1 cellular context compared by ENCODE assay signal in the genomic region with DNA sequence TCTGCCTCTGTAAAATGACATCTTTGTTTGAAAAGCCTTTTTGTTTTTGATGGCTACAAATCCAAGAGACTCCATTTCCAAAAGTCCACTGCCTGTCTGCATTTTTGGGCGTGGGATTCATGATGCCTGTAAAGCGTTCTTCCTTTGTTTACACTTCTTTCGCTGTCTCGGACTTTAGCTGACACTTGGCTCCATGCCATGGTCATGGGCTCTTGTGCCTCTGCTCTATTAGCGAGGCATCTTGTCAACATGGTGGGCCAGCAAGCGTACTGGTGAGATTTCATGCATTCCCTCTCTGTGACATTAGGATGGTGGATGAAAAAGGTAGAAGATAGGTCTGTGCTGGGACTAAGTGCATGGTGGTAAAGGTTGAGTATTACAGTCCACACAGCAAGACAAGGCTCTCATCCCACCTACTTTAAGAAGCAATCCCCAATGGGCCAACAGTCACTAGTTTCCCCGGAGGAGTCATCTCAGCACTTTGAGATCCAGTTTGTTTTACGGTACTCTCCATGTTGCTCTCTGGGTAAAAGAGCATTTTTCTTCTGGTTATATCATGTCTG.
TF ChIP-seq lines count a peak whose summit lies in the region.

No MANE protein-coding gene starts in this region.

TF ChIP-seq in HepG2, 621 proteins besides CTCF, POLR2A, EP300 and RAD21 (continued from another document and continues in another):
- TF ChIP-seq ZBTB2 (CRISPR knock-in tag; IDR thresholded peaks at IDR 0.05; ENCODE audit: low read depth) (no peak), AGO2 (optimal IDR thresholded peaks at IDR 0.05; ENCODE audit: low read depth, low read length) (no peak), NFIC (IDR thresholded peaks at IDR 0.05; ENCODE audit: low read length) (no peak; the same call in 1 of the 2 replicates), LCORL (IDR thresholded peaks at IDR 0.05) (no peak), LCORL (CRISPR knock-in tag; IDR thresholded peaks at IDR 0.05) (peak; percentile 71; the same call in 1 of the 2 replicates), BRD4 (CRISPR knock-in tag; IDR thresholded peaks at IDR 0.05) (no peak), TEAD3 (CRISPR knock-in tag; optimal IDR thresholded peaks at IDR 0.05; ENCODE audit: borderline replicate concordance) (peak; percentile 42), PRDM15 (CRISPR knock-in tag; IDR thresholded peaks at IDR 0.05) (no peak), POGZ (CRISPR knock-in tag; IDR thresholded peaks at IDR 0.05) (no peak), AHDC1 (CRISPR knock-in tag; IDR thresholded peaks at IDR 0.05; ENCODE audit: borderline replicate concordance) (0 out of 2 replicates have a peak, but pooled peaks have one; percentile 38), ZNF142 (CRISPR knock-in tag; IDR thresholded peaks at IDR 0.05) (no peak), NR1H2 (CRISPR knock-in tag; IDR thresholded peaks at IDR 0.05; ENCODE audit: borderline replicate concordance, low read depth) (no peak), SP4 (CRISPR knock-in tag; IDR thresholded peaks at IDR 0.05) (no peak), BATF2 (CRISPR knock-in tag; IDR thresholded peaks at IDR 0.05) (no peak), NRL (CRISPR knock-in tag; IDR thresholded peaks at IDR 0.05; ENCODE audit: borderline replicate concordance) (no peak), YEATS2 (CRISPR knock-in tag; IDR thresholded peaks at IDR 0.05; ENCODE audit: borderline replicate concordance) (no peak), ZSCAN12 (CRISPR knock-in tag; IDR thresholded peaks at IDR 0.05) (no peak)
- TF ChIP-seq, protein P1, sequence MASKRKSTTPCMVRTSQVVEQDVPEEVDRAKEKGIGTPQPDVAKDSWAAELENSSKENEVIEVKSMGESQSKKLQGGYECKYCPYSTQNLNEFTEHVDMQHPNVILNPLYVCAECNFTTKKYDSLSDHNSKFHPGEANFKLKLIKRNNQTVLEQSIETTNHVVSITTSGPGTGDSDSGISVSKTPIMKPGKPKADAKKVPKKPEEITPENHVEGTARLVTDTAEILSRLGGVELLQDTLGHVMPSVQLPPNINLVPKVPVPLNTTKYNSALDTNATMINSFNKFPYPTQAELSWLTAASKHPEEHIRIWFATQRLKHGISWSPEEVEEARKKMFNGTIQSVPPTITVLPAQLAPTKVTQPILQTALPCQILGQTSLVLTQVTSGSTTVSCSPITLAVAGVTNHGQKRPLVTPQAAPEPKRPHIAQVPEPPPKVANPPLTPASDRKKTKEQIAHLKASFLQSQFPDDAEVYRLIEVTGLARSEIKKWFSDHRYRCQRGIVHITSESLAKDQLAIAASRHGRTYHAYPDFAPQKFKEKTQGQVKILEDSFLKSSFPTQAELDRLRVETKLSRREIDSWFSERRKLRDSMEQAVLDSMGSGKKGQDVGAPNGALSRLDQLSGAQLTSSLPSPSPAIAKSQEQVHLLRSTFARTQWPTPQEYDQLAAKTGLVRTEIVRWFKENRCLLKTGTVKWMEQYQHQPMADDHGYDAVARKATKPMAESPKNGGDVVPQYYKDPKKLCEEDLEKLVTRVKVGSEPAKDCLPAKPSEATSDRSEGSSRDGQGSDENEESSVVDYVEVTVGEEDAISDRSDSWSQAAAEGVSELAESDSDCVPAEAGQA (IDR thresholded peaks at IDR 0.05; ENCODE audit: low read depth): no peak
- TF ChIP-seq, protein P1 (CRISPR knock-in tag; IDR thresholded peaks at IDR 0.05; ENCODE audit: borderline replicate concordance): no peak
- TF ChIP-seq, protein P2, sequence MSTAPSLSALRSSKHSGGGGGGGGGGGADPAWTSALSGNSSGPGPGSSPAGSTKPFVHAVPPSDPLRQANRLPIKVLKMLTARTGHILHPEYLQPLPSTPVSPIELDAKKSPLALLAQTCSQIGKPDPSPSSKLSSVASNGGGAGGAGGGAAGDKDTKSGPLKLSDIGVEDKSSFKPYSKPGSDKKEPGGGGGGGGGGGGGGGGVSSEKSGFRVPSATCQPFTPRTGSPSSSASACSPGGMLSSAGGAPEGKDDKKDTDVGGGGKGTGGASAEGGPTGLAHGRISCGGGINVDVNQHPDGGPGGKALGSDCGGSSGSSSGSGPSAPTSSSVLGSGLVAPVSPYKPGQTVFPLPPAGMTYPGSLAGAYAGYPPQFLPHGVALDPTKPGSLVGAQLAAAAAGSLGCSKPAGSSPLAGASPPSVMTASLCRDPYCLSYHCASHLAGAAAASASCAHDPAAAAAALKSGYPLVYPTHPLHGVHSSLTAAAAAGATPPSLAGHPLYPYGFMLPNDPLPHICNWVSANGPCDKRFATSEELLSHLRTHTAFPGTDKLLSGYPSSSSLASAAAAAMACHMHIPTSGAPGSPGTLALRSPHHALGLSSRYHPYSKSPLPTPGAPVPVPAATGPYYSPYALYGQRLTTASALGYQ (CRISPR knock-in tag; IDR thresholded peaks at IDR 0.05): no peak
